ENCODE assay signal across 13 cellular contexts in genomic region chr4:145186719-145187118, GRCh38. TPM values are rescaled to one million over a fixed set of nuclear protein-coding genes. Genes with fewer than 3 reads are reported as not detected.
DNase-seq lines count a peak whose midpoint lies in the region; ATAC-seq and TF ChIP-seq lines count a peak whose summit lies in the region.
"Had no signal": no experiment of that assay in that cellular context is flagged by ENCODE, and none has a peak within 500 bp of the region (broad histone marks: within the 10 kb centered on the region; RNA-seq: fewer than 3 reads in every experiment).

No MANE protein-coding gene starts in this region.

- H2AFZ ChIP-seq in OCI-LY3 (ENCODE audit: low read depth, low read length) = no peak overlapping the region

- peaks cover 28% of the 10 kb centered on the region for H3K4me1 ChIP-seq in OCI-LY3 (ENCODE audit: low read length)
- H3K4me1 ChIP-seq: testis had no signal

- H3K79me2 ChIP-seq in OCI-LY3 (ENCODE audit: low read length) = no peaks in the 10 kb centered on the region

- H4K20me1 ChIP-seq in OCI-LY3 (ENCODE audit: insufficient read depth, low read length) = peaks cover 7% of the 10 kb centered on the region; the same call in 1 of the 2 replicates

- H3K36me3 Mint-ChIP-seq in CD14-positive monocyte = no peaks in the 10 kb centered on the region
- H3K36me3 Mint-ChIP-seq: activated naive CD4-positive, alpha-beta T cell treated with anti-CD3 and anti-CD28 coated beads, Interleukin-2, amount 50 U/mL, for 72 hours had no signal

- intact Hi-C loops in CD14-positive monocyte (cut with micrococcal nuclease) = loop anchor here in 1 of 2 donors (10.0 kb wide), 1 partner anchor 82 kb away; no protein-coding TSS in a partner anchor

- 0 out of 2 replicates have a peak, but pooled peaks cover 2% of the 10 kb centered on the region for H3K9me3 ChIP-seq in OCI-LY3 (ENCODE audit: insufficient read depth, low read length)
- H3K9me3 ChIP-seq: testis had no signal

- no peak overlapping the region for H3K27ac ChIP-seq in OCI-LY3 (ENCODE audit: low read length)
- H3K27ac ChIP-seq: C4-2B, KMS-11, testis had no signal

- H3K27me3 Mint-ChIP-seq in CD14-positive monocyte (ENCODE audit: low read depth in 3 of 3) = peaks cover 0 to 4% (median 4%) of the 10 kb centered on the region in 3 donors

- H3K4me3 ChIP-seq in OCI-LY3 (ENCODE audit: low read length) = peak overlapping the region; percentile 19; the same call in 1 of the 2 replicates
- H3K4me3 ChIP-seq: testis had no signal

- H3K9me3 Mint-ChIP-seq in CD14-positive monocyte = peaks cover 0 to 7% (median 0%) of the 10 kb centered on the region in 7 donors
- H3K9me3 Mint-ChIP-seq: activated naive CD4-positive, alpha-beta T cell treated with anti-CD3 and anti-CD28 coated beads, Interleukin-2, amount 50 U/mL, for 72 hours had no signal

- DNase-seq in stimulated activated naive CD4-positive, alpha-beta T cell (lab: John Stamatoyannopoulos, UW) = no peak
- DNase-seq in DMS114 treated with DMSO at 0.1 percent for 48 hours (lab: John Stamatoyannopoulos, UW; ENCODE audit: unreplicated experiment) = no peak
- no peak for DNase-seq in CD14-positive monocyte (ENCODE audit: low spot score)
- no peak for DNase-seq in putamen (ENCODE audit: low spot score)
- DNase-seq: stimulated activated CD4-positive, alpha-beta T cell treated with anti-CD3 and anti-CD28 coated beads, Interleukin-2, amount 100 ng/mL, for 24 hours; testis had no signal

- H3K4me1 Mint-ChIP-seq in CD14-positive monocyte = peaks cover 11% of the 10 kb centered on the region

- H3K27me3 ChIP-seq in OCI-LY3 (ENCODE audit: low read depth, low read length) = peaks cover 33% of the 10 kb centered on the region
- H3K27me3 ChIP-seq: testis had no signal

- ATAC-seq in GM18508 (IDR thresholded peaks at IDR 0.05; ENCODE audit: insufficient read depth, unreplicated experiment) = peak; percentile 81
- peak; percentile 89 for ATAC-seq in GM21515 (IDR thresholded peaks at IDR 0.05; ENCODE audit: unreplicated experiment)
- ATAC-seq in HG03097 (IDR thresholded peaks at IDR 0.05; ENCODE audit: low FRiP score, unreplicated experiment) = peak; percentile 88
- ATAC-seq: activated naive CD4-positive, alpha-beta T cell treated with anti-CD3 and anti-CD28 coated beads, Interleukin-2, amount 50 U/mL, for 72 hours had no signal

- TF ChIP-seq CTCF in OCI-LY3 (IDR thresholded peaks at IDR 0.05; ENCODE audit: low read depth, low read length) (no peak; the same call in 1 of the 2 replicates), CD14-positive monocyte (IDR thresholded peaks at IDR 0.05) (no peak)

- H3K36me3 ChIP-seq in OCI-LY3 (replicated peaks; ENCODE audit: low read depth, low read length) = no peaks in the 10 kb centered on the region

- peak overlapping the region in 1 of 2 donors; percentile 57 for H3K4me3 Mint-ChIP-seq in CD14-positive monocyte

- no peak overlapping the region for H3K9ac ChIP-seq in OCI-LY3 (ENCODE audit: low read length)
- H3K9ac ChIP-seq: KMS-11 had no signal

- H3K27ac Mint-ChIP-seq in CD14-positive monocyte = peak overlapping the region in 3 of 7 donors; percentile 24 to 31 (median 27)
- H3K27ac Mint-ChIP-seq: activated naive CD4-positive, alpha-beta T cell treated with anti-CD3 and anti-CD28 coated beads, Interleukin-2, amount 50 U/mL, for 72 hours had no signal

- H3K4me2 ChIP-seq in OCI-LY3 (ENCODE audit: low read length) = peak overlapping the region; percentile 65
- H3K4me2 ChIP-seq: KMS-11 had no signal

RNA-seq across cellular contexts. Expression of gene OTUD4, which starts 6.3 kb away (rescaled TPM):
- polyA plus RNA-seq in CD14-positive monocyte = 1 to 10 TPM; 7.5 to 9.0 TPM
